ENCODE assay signal across 11 cellular contexts in the genomic region with DNA sequence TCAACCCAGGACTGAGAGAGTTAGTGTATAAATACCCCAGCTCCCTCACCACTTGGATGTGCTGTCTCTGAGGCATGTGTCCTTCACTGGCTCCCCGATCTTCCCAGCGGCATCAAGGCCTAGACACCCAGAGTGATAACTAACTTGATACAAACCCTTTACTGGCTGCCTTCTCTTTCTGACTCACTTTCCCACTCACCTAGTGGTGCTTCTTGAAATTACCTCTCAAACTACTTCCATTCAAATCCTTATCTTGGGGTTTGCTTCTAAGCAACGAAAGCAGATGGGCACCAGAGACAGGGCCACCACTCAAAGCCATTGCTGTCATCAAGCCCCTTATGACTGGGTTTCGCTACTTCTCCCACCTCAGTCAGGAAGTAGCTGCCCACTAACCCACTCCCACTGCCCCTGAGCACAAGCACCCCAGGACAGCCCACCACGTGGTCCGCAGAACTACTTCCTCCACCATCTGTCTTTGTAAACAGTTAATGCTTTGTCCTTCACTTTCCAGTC. TPM values are rescaled to one million over a fixed set of nuclear protein-coding genes. Genes with fewer than 3 reads are reported as not detected.
DNase-seq lines count a peak whose midpoint lies in the region; TF ChIP-seq lines count a peak whose summit lies in the region.
"Had no signal": no experiment of that assay in that cellular context is flagged by ENCODE, and none has a peak within 500 bp of the region (broad histone marks: within the 10 kb centered on the region; RNA-seq: fewer than 3 reads in every experiment).

No MANE protein-coding gene starts in this region.

- POLR2A ChIA-PET in CD8-positive, alpha-beta memory T cell (lab: Charles Lee): no interaction called here

- H3K36me3 ChIP-seq in GM06990 (ENCODE audit: control insufficient read depth, insufficient read depth, low read length) (no peaks in the 10 kb centered on the region), mesenchymal stem cell (ENCODE audit: control insufficient read depth in 1 of 2, insufficient read depth in 2 of 2, low read depth in 1 of 2, low read length in 2 of 2) (no peaks in the 10 kb centered on the region), brain microvascular endothelial cell (replicated peaks) (no peaks in the 10 kb centered on the region)
- H3K36me3 ChIP-seq in CD8-positive, alpha-beta memory T cell (ENCODE audit: insufficient read depth, low read length): no peaks in the 10 kb centered on the region

- in situ Hi-C loops in brain microvascular endothelial cell (cut with HindIII; ENCODE audit: low pct_ligation_motif_present, low sequenced_read_pairs): no loop called here

- no peak overlapping the region for H2BK5ac ChIP-seq in mesenchymal stem cell (ENCODE audit: low read depth, low read length, poor library complexity, severe bottlenecking)

- H3K4me1 ChIP-seq in mesenchymal stem cell (ENCODE audit: control insufficient read depth, insufficient read depth, low read depth, low read length): peaks cover 15% of the 10 kb centered on the region
- H3K4me1 ChIP-seq in CD8-positive, alpha-beta memory T cell (ENCODE audit: insufficient read depth, low read length): peaks cover 63% of the 10 kb centered on the region

- H3K9me3 Mint-ChIP-seq in CD14-positive monocyte: peaks cover 0 to 11% (median 2%) of the 10 kb centered on the region in 7 donors
- no peaks in the 10 kb centered on the region for H3K9me3 Mint-ChIP-seq in CD8-positive, alpha-beta memory T cell

- no peak overlapping the region for H3K4me3 Mint-ChIP-seq in CD14-positive monocyte
- H3K4me3 Mint-ChIP-seq in CD8-positive, alpha-beta memory T cell: no peak overlapping the region
- H3K4me3 Mint-ChIP-seq: T-helper 1 cell treated with Interleukin-12 subunit alpha and Interleukin-12 subunit beta and Interleukin-4 antibody, amounts not matched to agents 30 μg/mL and 1 μg/mL, for 36 hours had no signal

- DNase-seq in CD14-positive monocyte (ENCODE audit: low spot score): no peak
- DNase-seq in GM06990 (ENCODE audit: extremely low read depth, insufficient read length): no peak
- peak; percentile 19 for DNase-seq in RPMI7951 (ENCODE audit: low read depth)
- no peak for DNase-seq in mesenchymal stem cell
- DNase-seq in CD8-positive, alpha-beta memory T cell: no peak
- DNase-seq in DMS79 treated with DMSO at 0.1 percent for 48 hours (lab: John Stamatoyannopoulos, UW): no peak
- no peak for DNase-seq in stimulated activated naive CD4-positive, alpha-beta T cell (lab: John Stamatoyannopoulos, UW)
- no peak for DNase-seq in brain microvascular endothelial cell
- DNase-seq: COR-L47, NCI-H1694 had no signal

- peak overlapping the region; percentile 21 for H2AK5ac ChIP-seq in mesenchymal stem cell (ENCODE audit: low read length, severe bottlenecking)

- H3K4me2 ChIP-seq in mesenchymal stem cell (ENCODE audit: low read length, poor library complexity, severe bottlenecking): no peak overlapping the region

- no peaks in the 10 kb centered on the region for H3K27me3 ChIP-seq in GM06990 (replicated peaks; ENCODE audit: control insufficient read depth, insufficient read depth, low read length)
- no peaks in the 10 kb centered on the region for H3K27me3 ChIP-seq in mesenchymal stem cell (ENCODE audit: control insufficient read depth in 1 of 2, insufficient read depth in 1 of 2, low read length in 2 of 2)
- no peaks in the 10 kb centered on the region for H3K27me3 ChIP-seq in CD8-positive, alpha-beta memory T cell (ENCODE audit: insufficient read depth, low read length, poor library complexity, severe bottlenecking)
- no peaks in the 10 kb centered on the region for H3K27me3 ChIP-seq in brain microvascular endothelial cell (replicated peaks)

- H3K9ac ChIP-seq in mesenchymal stem cell (ENCODE audit: low read length): no peak overlapping the region

- H3K4me3 ChIP-seq in GM06990 (replicated peaks; ENCODE audit: low read depth, low read length): no peak overlapping the region
- no peak overlapping the region for H3K4me3 ChIP-seq in mesenchymal stem cell (ENCODE audit: insufficient read depth in 1 of 2, low read depth in 1 of 2, low read length in 2 of 2)
- no peak overlapping the region for H3K4me3 ChIP-seq in CD8-positive, alpha-beta memory T cell (ENCODE audit: low read length)
- no peak overlapping the region for H3K4me3 ChIP-seq in brain microvascular endothelial cell (ENCODE audit: low read depth, low read length)

- H4K91ac ChIP-seq in mesenchymal stem cell (ENCODE audit: low read length): no peak overlapping the region

- H3K4ac ChIP-seq in mesenchymal stem cell (ENCODE audit: low read depth in 1 of 2, low read length in 2 of 2): peak overlapping the region in 1 of 2 experiments; percentile 49

- H2BK12ac ChIP-seq in mesenchymal stem cell (ENCODE audit: low read length in 2 of 2): peak overlapping the region in 1 of 2 experiments; percentile 85

- H3K27me3 Mint-ChIP-seq in CD14-positive monocyte (ENCODE audit: low read depth in 3 of 3): peaks cover 14 to 26% (median 25%) of the 10 kb centered on the region in 3 donors
- H3K27me3 Mint-ChIP-seq in CD8-positive, alpha-beta memory T cell: no peaks in the 10 kb centered on the region

- no peak overlapping the region for H3K14ac ChIP-seq in mesenchymal stem cell (ENCODE audit: low read length in 2 of 2)

- H2AFZ ChIP-seq in mesenchymal stem cell (ENCODE audit: low read depth, low read length): no peak overlapping the region

- TF ChIP-seq CTCF in CD14-positive monocyte (IDR thresholded peaks at IDR 0.05) (peak; percentile 29), GM06990 (IDR thresholded peaks at IDR 0.05; ENCODE audit: insufficient read depth, low read length, poor library complexity, severe bottlenecking) (peak; percentile 26), brain microvascular endothelial cell (IDR thresholded peaks at IDR 0.05; ENCODE audit: low read depth, low read length, missing control alignments) (no peak)

- H2BK15ac ChIP-seq in mesenchymal stem cell (ENCODE audit: low read depth, poor library complexity, severe bottlenecking): peak overlapping the region; percentile 44

- H3K79me1 ChIP-seq in mesenchymal stem cell (replicated peaks; ENCODE audit: low read length, poor library complexity, severe bottlenecking): no peaks in the 10 kb centered on the region

- H3K9me3 ChIP-seq in mesenchymal stem cell (ENCODE audit: control insufficient read depth, low read length): peaks cover 7% of the 10 kb centered on the region
- no peaks in the 10 kb centered on the region for H3K9me3 ChIP-seq in CD8-positive, alpha-beta memory T cell (ENCODE audit: low read length)

- H3K27ac ChIP-seq in mesenchymal stem cell (ENCODE audit: low read length, poor library complexity, severe bottlenecking) (no peak overlapping the region), brain microvascular endothelial cell (no peak overlapping the region)
- H3K27ac ChIP-seq in CD8-positive, alpha-beta memory T cell (ENCODE audit: low read depth, low read length): no peak overlapping the region

- H3K36me3 Mint-ChIP-seq in CD14-positive monocyte: peaks cover 0 to 8% of the 10 kb centered on the region in 2 donors
- peaks cover 0 to 4% (median 3%) of the 10 kb centered on the region in 3 donors for H3K36me3 Mint-ChIP-seq in CD8-positive, alpha-beta memory T cell

- CTCF ChIA-PET in CD8-positive, alpha-beta memory T cell (lab: Charles Lee): interaction anchor here (0.8 to 1.8 kb wide), 3 partner anchors 8 to 41 kb away, joined by 3 to 6 read pairs (median 4); no protein-coding TSS in a partner anchor

- WGBS in mesenchymal stem cell: 92% methylated on average over 4 of the region's 6 CpGs

- no peak overlapping the region for H3K23ac ChIP-seq in mesenchymal stem cell (ENCODE audit: low read length in 2 of 2)

- H3K4me1 Mint-ChIP-seq in CD14-positive monocyte: peaks cover 51% of the 10 kb centered on the region
- H3K4me1 Mint-ChIP-seq in CD8-positive, alpha-beta memory T cell: peaks cover 66 to 87% (median 73%) of the 10 kb centered on the region in 3 donors

- H4K8ac ChIP-seq in mesenchymal stem cell (ENCODE audit: low read length): no peak overlapping the region

- peak overlapping the region in 1 of 7 donors; percentile 32 for H3K27ac Mint-ChIP-seq in CD14-positive monocyte
- peak overlapping the region in 3 of 8 donors; percentile 4 to 88 (median 30) for H3K27ac Mint-ChIP-seq in CD8-positive, alpha-beta memory T cell
- H3K27ac Mint-ChIP-seq: T-helper 1 cell treated with Interleukin-12 subunit alpha and Interleukin-12 subunit beta and Interleukin-4 antibody, amounts not matched to agents 30 μg/mL and 1 μg/mL, for 36 hours had no signal

- intact Hi-C loops in CD14-positive monocyte (cut with micrococcal nuclease): no loop called here

- H2BK120ac ChIP-seq in mesenchymal stem cell (ENCODE audit: low read depth, low read length): no peak overlapping the region

- H3K18ac ChIP-seq in mesenchymal stem cell (ENCODE audit: low read depth in 1 of 2, low read length in 2 of 2): peak overlapping the region; percentile 13 to 45

RNA-seq across cellular contexts. Expression of a gene that starts 17.2 kb away (rescaled TPM):
- polyA plus RNA-seq in CD14-positive monocyte: 100 to 1,000 TPM; 151 to 185 TPM
- 85.8 and 126 TPM in 2 replicates for total RNA-seq in RPMI7951 (2014; rRNA removed; shearing (Covaris generic))
- 407 TPM for polyA plus RNA-seq in mesenchymal stem cell (2013, experiment 1 of 2)
- polyA plus RNA-seq in mesenchymal stem cell (2013, experiment 2 of 2): 408 TPM
- total RNA-seq in CD8-positive, alpha-beta memory T cell: 100 to 1,000 TPM; 128 to 133 TPM
- 124 TPM for polyA plus RNA-seq in CD8-positive, alpha-beta memory T cell
